In genomic region chr21:43608225-43608624, GRCh38 we compare ENCODE assay signal across 1 cellular context.
TF ChIP-seq lines count a peak whose summit lies in the region.

No MANE protein-coding gene starts in this region.

TF ChIP-seq in endothelial cell of umbilical vein, 7 proteins besides CTCF, POLR2A, EP300 and RAD21 (continued from another document):
- TF ChIP-seq JUN (IDR thresholded peaks at IDR 0.05; ENCODE audit: borderline replicate concordance, insufficient read depth, insufficient read length, low read depth) (no peak), FOS (IDR thresholded peaks at IDR 0.05; ENCODE audit: borderline replicate concordance, insufficient read depth, low read length) (no peak)
TF ChIP-seq in endothelial cell of umbilical vein: peak in this region for 0.
